In the genomic region with DNA sequence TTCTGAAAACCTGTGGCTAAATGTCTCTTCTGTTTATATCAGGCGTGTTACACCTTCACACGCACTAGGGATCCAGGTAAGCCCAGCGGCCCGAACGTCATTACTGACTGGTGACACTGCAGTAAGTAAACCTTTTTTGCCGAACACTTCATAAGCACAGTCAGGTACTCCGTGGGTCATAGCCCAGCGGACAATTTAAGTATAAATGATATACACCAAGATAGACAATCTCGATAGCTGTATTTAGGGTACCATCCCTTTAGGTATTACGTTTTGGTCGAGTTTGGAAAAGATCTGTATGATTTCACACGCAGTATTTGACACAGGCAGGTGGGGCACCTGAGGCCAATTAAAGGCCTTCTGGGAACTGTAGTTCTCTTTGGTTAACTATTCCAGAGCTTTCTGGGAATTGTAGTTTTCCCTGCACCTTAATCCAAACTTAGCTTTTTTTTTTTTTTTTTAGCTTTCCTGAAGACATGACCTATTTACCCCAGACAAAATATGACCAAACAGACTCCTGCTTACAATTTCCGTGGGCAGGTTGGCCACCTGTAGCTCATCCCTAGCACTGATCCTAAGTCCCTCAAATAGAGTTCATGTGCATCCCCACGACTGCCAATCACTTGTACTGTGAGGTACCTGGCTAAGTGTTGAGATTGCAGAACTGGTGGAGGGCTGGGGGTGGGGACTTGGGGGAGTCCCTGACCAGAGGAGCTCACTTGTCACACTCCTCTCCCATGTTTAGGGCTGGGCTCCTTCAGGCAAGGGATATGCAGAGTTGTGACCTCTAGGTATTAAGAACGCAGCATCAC, we compare ENCODE assay signal across 7 cellular contexts. TPM values are rescaled to one million over a fixed set of nuclear protein-coding genes. Genes with fewer than 3 reads are reported as not detected.
DNase-seq lines count a peak whose midpoint lies in the region; ATAC-seq, FAIRE-seq and TF ChIP-seq lines count a peak whose summit lies in the region.

No MANE protein-coding gene starts in this region.

- TF ChIP-seq RAD21 in liver (IDR thresholded peaks at IDR 0.05): peak in 1 of 2 donors; percentile 6

- peak overlapping the region; percentile 89 for H3K27ac ChIP-seq in cingulate gyrus (ENCODE audit: low read depth, low read length)
- H3K27ac ChIP-seq in liver (ENCODE audit: low read depth in 1 of 2, low read length in 2 of 2): peak overlapping the region; percentile 78 to 92

- peaks cover 56% of the 10 kb centered on the region for H3K4me1 Mint-ChIP-seq in stimulated activated naive CD8-positive, alpha-beta T cell treated with anti-CD3 and anti-CD28 coated beads, Interleukin-15, amount 100 ng/mL, for 72 hours

- H3K4me1 ChIP-seq in liver (ENCODE audit: control insufficient read depth in 4 of 4, insufficient read depth in 4 of 4, low read length in 3 of 4): peaks cover 10 to 43% (median 28%) of the 10 kb centered on the region in 4 donors

- peak overlapping the region; percentile 90 to 94 (median 91) for H3K4me3 ChIP-seq in liver (ENCODE audit: low read depth in 1 of 3, low read length in 3 of 3)

- no peaks in the 10 kb centered on the region for H3K27me3 ChIP-seq in liver (ENCODE audit: control insufficient read depth in 4 of 4, insufficient read depth in 4 of 4, low read length in 3 of 4)

- no peak for DNase-seq in GM12892 (ENCODE audit: insufficient read length)
- DNase-seq in NCI-H1092 (lab: John Stamatoyannopoulos, UW): peak; percentile 15
- DNase-seq in SW480 (ENCODE audit: low spot score): peak; percentile 70
- no peak for DNase-seq in stimulated activated naive CD8-positive, alpha-beta T cell treated with anti-CD3 and anti-CD28 coated beads, Interleukin-15, amount 100 ng/mL, for 72 hours

- peak overlapping the region; percentile 86 to 96 for H3K4me3 Mint-ChIP-seq in stimulated activated naive CD8-positive, alpha-beta T cell treated with anti-CD3 and anti-CD28 coated beads, Interleukin-15, amount 100 ng/mL, for 72 hours

- ATAC-seq in stimulated activated naive CD8-positive, alpha-beta T cell treated with anti-CD3 and anti-CD28 coated beads, Interleukin-15, amount 100 ng/mL, for 72 hours: peak; percentile 22
- no peak for ATAC-seq in HG02938 (IDR thresholded peaks at IDR 0.05; ENCODE audit: unreplicated experiment)

- peaks cover 0 to 8% (median 3%) of the 10 kb centered on the region in 4 donors for H3K36me3 ChIP-seq in liver (ENCODE audit: control insufficient read depth in 4 of 4, insufficient read depth in 3 of 4, low read depth in 1 of 4, low read length in 3 of 4)

- H3K9me3 ChIP-seq in liver (ENCODE audit: control insufficient read depth in 4 of 4, low read length in 3 of 4): no peaks in the 10 kb centered on the region

- no peak for TF ChIP-seq POLR2A in GM12892 (IDR thresholded peaks at IDR 0.05; ENCODE audit: low read depth, low read length)

- H3K27me3 Mint-ChIP-seq in stimulated activated naive CD8-positive, alpha-beta T cell treated with anti-CD3 and anti-CD28 coated beads, Interleukin-15, amount 100 ng/mL, for 72 hours: no peaks in the 10 kb centered on the region

- H3K9me3 Mint-ChIP-seq in stimulated activated naive CD8-positive, alpha-beta T cell treated with anti-CD3 and anti-CD28 coated beads, Interleukin-15, amount 100 ng/mL, for 72 hours: no peaks in the 10 kb centered on the region

- TF ChIP-seq CTCF in liver (IDR thresholded peaks at IDR 0.05; ENCODE audit: low read depth, low read length, missing input control): no peak

- FAIRE-seq in GM12892 (lab: Jason Lieb, UNC): peak; percentile 38

- H3K9ac ChIP-seq in liver (ENCODE audit: low read depth in 1 of 2, low read length in 2 of 2): peak overlapping the region; percentile 86 to 99

- WGBS in liver: 9% methylated on average over 15 of the region's 15 CpGs

- peak overlapping the region; percentile 79 to 97 for H3K27ac Mint-ChIP-seq in stimulated activated naive CD8-positive, alpha-beta T cell treated with anti-CD3 and anti-CD28 coated beads, Interleukin-15, amount 100 ng/mL, for 72 hours

TF ChIP-seq in liver, 16 proteins besides CTCF, POLR2A, EP300 and RAD21:
- TF ChIP-seq FOXA2 (IDR thresholded peaks at IDR 0.05) (no peak), NR2F2 (IDR thresholded peaks at IDR 0.05) (no peak), JUND (IDR thresholded peaks at IDR 0.05) (no peak), TAF1 (conservative IDR thresholded peaks at IDR 0.05) (no peak), EGR1 (IDR thresholded peaks at IDR 0.05; ENCODE audit: low read depth in 2 of 2) (no peak), GABPA (IDR thresholded peaks at IDR 0.05 in 1 of 2, conservative IDR thresholded peaks at IDR 0.05 in 1 of 2) (peak in 1 of 2 donors; percentile 31), RXRA (IDR thresholded peaks at IDR 0.05) (peak; percentile 62 to 80), FOXA1 (IDR thresholded peaks at IDR 0.05) (no peak), HNF4G (IDR thresholded peaks at IDR 0.05) (no peak), SP1 (IDR thresholded peaks at IDR 0.05) (no peak)
- TF ChIP-seq, protein P1, sequence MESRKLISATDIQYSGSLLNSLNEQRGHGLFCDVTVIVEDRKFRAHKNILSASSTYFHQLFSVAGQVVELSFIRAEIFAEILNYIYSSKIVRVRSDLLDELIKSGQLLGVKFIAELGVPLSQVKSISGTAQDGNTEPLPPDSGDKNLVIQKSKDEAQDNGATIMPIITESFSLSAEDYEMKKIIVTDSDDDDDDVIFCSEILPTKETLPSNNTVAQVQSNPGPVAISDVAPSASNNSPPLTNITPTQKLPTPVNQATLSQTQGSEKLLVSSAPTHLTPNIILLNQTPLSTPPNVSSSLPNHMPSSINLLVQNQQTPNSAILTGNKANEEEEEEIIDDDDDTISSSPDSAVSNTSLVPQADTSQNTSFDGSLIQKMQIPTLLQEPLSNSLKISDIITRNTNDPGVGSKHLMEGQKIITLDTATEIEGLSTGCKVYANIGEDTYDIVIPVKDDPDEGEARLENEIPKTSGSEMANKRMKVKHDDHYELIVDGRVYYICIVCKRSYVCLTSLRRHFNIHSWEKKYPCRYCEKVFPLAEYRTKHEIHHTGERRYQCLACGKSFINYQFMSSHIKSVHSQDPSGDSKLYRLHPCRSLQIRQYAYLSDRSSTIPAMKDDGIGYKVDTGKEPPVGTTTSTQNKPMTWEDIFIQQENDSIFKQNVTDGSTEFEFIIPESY (IDR thresholded peaks at IDR 0.05): no peak
- TF ChIP-seq, protein P2, sequence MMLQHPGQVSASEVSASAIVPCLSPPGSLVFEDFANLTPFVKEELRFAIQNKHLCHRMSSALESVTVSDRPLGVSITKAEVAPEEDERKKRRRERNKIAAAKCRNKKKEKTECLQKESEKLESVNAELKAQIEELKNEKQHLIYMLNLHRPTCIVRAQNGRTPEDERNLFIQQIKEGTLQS (IDR thresholded peaks at IDR 0.05): no peak
- TF ChIP-seq, protein P3, sequence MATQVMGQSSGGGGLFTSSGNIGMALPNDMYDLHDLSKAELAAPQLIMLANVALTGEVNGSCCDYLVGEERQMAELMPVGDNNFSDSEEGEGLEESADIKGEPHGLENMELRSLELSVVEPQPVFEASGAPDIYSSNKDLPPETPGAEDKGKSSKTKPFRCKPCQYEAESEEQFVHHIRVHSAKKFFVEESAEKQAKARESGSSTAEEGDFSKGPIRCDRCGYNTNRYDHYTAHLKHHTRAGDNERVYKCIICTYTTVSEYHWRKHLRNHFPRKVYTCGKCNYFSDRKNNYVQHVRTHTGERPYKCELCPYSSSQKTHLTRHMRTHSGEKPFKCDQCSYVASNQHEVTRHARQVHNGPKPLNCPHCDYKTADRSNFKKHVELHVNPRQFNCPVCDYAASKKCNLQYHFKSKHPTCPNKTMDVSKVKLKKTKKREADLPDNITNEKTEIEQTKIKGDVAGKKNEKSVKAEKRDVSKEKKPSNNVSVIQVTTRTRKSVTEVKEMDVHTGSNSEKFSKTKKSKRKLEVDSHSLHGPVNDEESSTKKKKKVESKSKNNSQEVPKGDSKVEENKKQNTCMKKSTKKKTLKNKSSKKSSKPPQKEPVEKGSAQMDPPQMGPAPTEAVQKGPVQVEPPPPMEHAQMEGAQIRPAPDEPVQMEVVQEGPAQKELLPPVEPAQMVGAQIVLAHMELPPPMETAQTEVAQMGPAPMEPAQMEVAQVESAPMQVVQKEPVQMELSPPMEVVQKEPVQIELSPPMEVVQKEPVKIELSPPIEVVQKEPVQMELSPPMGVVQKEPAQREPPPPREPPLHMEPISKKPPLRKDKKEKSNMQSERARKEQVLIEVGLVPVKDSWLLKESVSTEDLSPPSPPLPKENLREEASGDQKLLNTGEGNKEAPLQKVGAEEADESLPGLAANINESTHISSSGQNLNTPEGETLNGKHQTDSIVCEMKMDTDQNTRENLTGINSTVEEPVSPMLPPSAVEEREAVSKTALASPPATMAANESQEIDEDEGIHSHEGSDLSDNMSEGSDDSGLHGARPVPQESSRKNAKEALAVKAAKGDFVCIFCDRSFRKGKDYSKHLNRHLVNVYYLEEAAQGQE (IDR thresholded peaks at IDR 0.05): no peak

RNA-seq across cellular contexts. Expression of gene EHMT2, which starts 0.9 kb away (rescaled TPM):
- polyA plus RNA-seq in GM12892 (2012; ENCODE audit: missing spikeins): 31.3 TPM
- 10 to 100 TPM; 10.7 to 21.4 TPM for total RNA-seq in liver
- polyA plus RNA-seq in liver: 10 to 100 TPM in 1 of 2 donors, 1 to 10 TPM in 1; 7.9 to 10.5 TPM

RNA-seq across cellular contexts. Expression of gene ZBTB12, which starts 3.5 kb away (rescaled TPM):
- 2.1 TPM for polyA plus RNA-seq in GM12892 (2012; ENCODE audit: missing spikeins)
- total RNA-seq in liver: 1 to 10 TPM in 1 of 2 donors, under 1 TPM in 1; 0.25 to 2.3 TPM
- under 1 TPM in 1 of 2 donors, not detected in 1; 0.83 TPM for polyA plus RNA-seq in liver

RNA-seq across cellular contexts. Expression of gene SLC44A4, which starts 19.6 kb away (rescaled TPM):
- polyA plus RNA-seq in GM12892 (2012; ENCODE audit: missing spikeins): not detected
- 1 to 10 TPM in 1 of 2 donors, under 1 TPM in 1; 0.17 to 2.4 TPM for total RNA-seq in liver
- polyA plus RNA-seq in liver: under 1 TPM in 1 of 2 donors, not detected in 1; 0.13 TPM

RNA-seq across cellular contexts. Expression of gene C2, which starts 29.1 kb away (rescaled TPM):
- polyA plus RNA-seq in GM12892 (2012; ENCODE audit: missing spikeins): not detected
- 100 to 1,000 TPM; 212 to 354 TPM for total RNA-seq in liver
- polyA plus RNA-seq in liver: 100 to 1,000 TPM; 441 to 522 TPM

RNA-seq across cellular contexts. Expression of gene NEU1, which starts 35.8 kb away (rescaled TPM):
- polyA plus RNA-seq in GM12892 (2012; ENCODE audit: missing spikeins): 15.0 TPM
- 10 to 100 TPM; 34.4 to 42.4 TPM for total RNA-seq in liver
- polyA plus RNA-seq in liver: 10 to 100 TPM; 27.6 to 35.1 TPM

Comparison
In these comparisons a context has a peak if more than half of its experiments do, and no peak if none do; other contexts are left out.
1. DNase-seq: peak in NCI-H1092 (single experiment) and SW480 (single experiment); none in GM12892 (single experiment) and stimulated activated naive CD8-positive, alpha-beta T cell treated with anti-CD3 and anti-CD28 coated beads, Interleukin-15, amount 100 ng/mL, for 72 hours (0 of 2).